Comparison of ENCODE assay signal across 1 cellular context in genomic region chr6:24493945-24494725, GRCh38.
TF ChIP-seq lines count a peak whose summit lies in the region.

No MANE protein-coding gene starts in this region.

TF ChIP-seq in GM23338, 12 proteins besides CTCF, POLR2A, EP300 and RAD21 (continued from another document):
- no peak for TF ChIP-seq ZNF462 (CRISPR knock-in tag; IDR thresholded peaks at IDR 0.05)
- no peak for TF ChIP-seq EZH2 (IDR thresholded peaks at IDR 0.05; ENCODE audit: low read depth, unreplicated experiment)
- TF ChIP-seq JUNB (IDR thresholded peaks at IDR 0.05; ENCODE audit: unreplicated experiment): no peak
- TF ChIP-seq POLR2AphosphoS5 (IDR thresholded peaks at IDR 0.05; ENCODE audit: low read depth): no peak
- no peak for TF ChIP-seq ZNF114 (CRISPR knock-in tag; IDR thresholded peaks at IDR 0.05)
- no peak for TF ChIP-seq NANOG (IDR thresholded peaks at IDR 0.05; ENCODE audit: borderline replicate concordance)
